ENCODE assay signal across 8 cellular contexts in genomic region chr1:29122662-29122986, GRCh38. TPM values are rescaled to one million over a fixed set of nuclear protein-coding genes. Genes with fewer than 3 reads are reported as not detected.
DNase-seq lines count a peak whose midpoint lies in the region; ATAC-seq, FAIRE-seq and TF ChIP-seq lines count a peak whose summit lies in the region.

No MANE protein-coding gene starts in this region.

- H3K9me3 Mint-ChIP-seq in astrocyte (ENCODE audit: unreplicated experiment): no peaks in the 10 kb centered on the region
- H3K9me3 Mint-ChIP-seq in stimulated activated effector memory CD8-positive, alpha-beta T cell treated with anti-CD3 and anti-CD28 coated beads, Interleukin-12 subunit alpha, Interleukin-12 subunit beta, amount 100 ng/mL, for 72 hours: no peaks in the 10 kb centered on the region
- no peaks in the 10 kb centered on the region for H3K9me3 Mint-ChIP-seq in activated CD8-positive, alpha-beta memory T cell treated with anti-CD3 and anti-CD28 coated beads, Interleukin-2, amount 10 ng/mL, durations not matched to agents 7 days and 5 days (ENCODE audit: low read depth)

- H3K4me2 ChIP-seq in astrocyte (ENCODE audit: low read length): peak overlapping the region; percentile 98

- DNase-seq in astrocyte (ENCODE audit: low read depth) (peak; percentile 62), GDM1 (lab: John Stamatoyannopoulos, UW) (no peak)
- DNase-seq in stimulated activated effector memory CD8-positive, alpha-beta T cell treated with anti-CD3 and anti-CD28 coated beads, Interleukin-12 subunit alpha, Interleukin-12 subunit beta, amount 100 ng/mL, for 72 hours (ENCODE audit: low spot score in 2 of 2): peak in 1 of 2 donors; percentile 57
- no peak for DNase-seq in activated CD8-positive, alpha-beta memory T cell treated with anti-CD3 and anti-CD28 coated beads, Interleukin-2, amount 10 ng/mL, durations not matched to agents 7 days and 5 days
- no peak for DNase-seq in activated effector memory CD4-positive, alpha-beta T cell treated with Interleukin-2 at 50 U/mL for 16 hours

- H3K9me3 ChIP-seq in HEK293 (ENCODE audit: control insufficient read depth, insufficient read depth, low read depth, low read length): no peaks in the 10 kb centered on the region
- no peaks in the 10 kb centered on the region for H3K9me3 ChIP-seq in astrocyte (ENCODE audit: insufficient read depth, low read depth, low read length)
- H3K9me3 ChIP-seq in iPS-15b (ENCODE audit: control insufficient read depth, insufficient read depth, low read length): no peaks in the 10 kb centered on the region

- H3K27me3 Mint-ChIP-seq in astrocyte (ENCODE audit: low read depth, unreplicated experiment): peaks cover 4% of the 10 kb centered on the region
- peaks cover 33% of the 10 kb centered on the region for H3K27me3 Mint-ChIP-seq in activated CD8-positive, alpha-beta memory T cell treated with anti-CD3 and anti-CD28 coated beads, Interleukin-2, amount 10 ng/mL, durations not matched to agents 7 days and 5 days

- peaks cover 0 to 10% of the 10 kb centered on the region in 2 experiments; a peak in 2 of 3 replicates for H3K36me3 ChIP-seq in HEK293 (ENCODE audit: control insufficient read depth in 2 of 2, insufficient read depth in 1 of 2, low read length in 2 of 2)
- H3K36me3 ChIP-seq in astrocyte (ENCODE audit: insufficient read depth, low read length): no peaks in the 10 kb centered on the region
- peaks cover 4% of the 10 kb centered on the region for H3K36me3 ChIP-seq in iPS-15b (ENCODE audit: control insufficient read depth, insufficient read depth, low read length)

- FAIRE-seq in astrocyte (lab: Jason Lieb, UNC): no peak

- H3K27me3 ChIP-seq in astrocyte (ENCODE audit: insufficient read depth, low read length) (no peaks in the 10 kb centered on the region), iPS-15b (ENCODE audit: control insufficient read depth, insufficient read depth, low read length) (peaks cover 20% of the 10 kb centered on the region)

- H3K36me3 Mint-ChIP-seq in astrocyte (ENCODE audit: low read depth, unreplicated experiment): peaks cover 3% of the 10 kb centered on the region
- H3K36me3 Mint-ChIP-seq in stimulated activated effector memory CD8-positive, alpha-beta T cell treated with anti-CD3 and anti-CD28 coated beads, Interleukin-12 subunit alpha, Interleukin-12 subunit beta, amount 100 ng/mL, for 72 hours: peaks cover 22% of the 10 kb centered on the region
- H3K36me3 Mint-ChIP-seq in activated CD8-positive, alpha-beta memory T cell treated with anti-CD3 and anti-CD28 coated beads, Interleukin-2, amount 10 ng/mL, durations not matched to agents 7 days and 5 days: no peaks in the 10 kb centered on the region

- POLR2A ChIA-PET in HEK293 (lab: Yijun Ruan, JAX): interaction anchor here (0.6 to 2.1 kb wide), 6 partner anchors 9 to 94 kb away, joined by 3 to 12 read pairs (median 4); partner anchors contain the start of gene SRSF4

- H3K4me1 Mint-ChIP-seq in astrocyte (ENCODE audit: low read depth, unreplicated experiment): no peaks in the 10 kb centered on the region
- H3K4me1 Mint-ChIP-seq in stimulated activated effector memory CD8-positive, alpha-beta T cell treated with anti-CD3 and anti-CD28 coated beads, Interleukin-12 subunit alpha, Interleukin-12 subunit beta, amount 100 ng/mL, for 72 hours: peaks cover 10% of the 10 kb centered on the region
- peaks cover 4% of the 10 kb centered on the region for H3K4me1 Mint-ChIP-seq in activated CD8-positive, alpha-beta memory T cell treated with anti-CD3 and anti-CD28 coated beads, Interleukin-2, amount 10 ng/mL, durations not matched to agents 7 days and 5 days

- H3K4me3 ChIP-seq in HEK293 (ENCODE audit: low read depth, low read length): peak overlapping the region; percentile 61
- peak overlapping the region; percentile 57 for H3K4me3 ChIP-seq in astrocyte (ENCODE audit: insufficient read depth, low read depth, low read length)
- H3K4me3 ChIP-seq in iPS-15b (ENCODE audit: low read depth, low read length): peak overlapping the region; percentile 75

- H3K27ac ChIP-seq in HEK293 (ENCODE audit: extremely low read depth, low read depth, low read length) (peak overlapping the region; percentile 51), astrocyte (ENCODE audit: low read depth, low read length) (peak overlapping the region; percentile 66)

- peaks cover 14% of the 10 kb centered on the region for H4K20me1 ChIP-seq in astrocyte (ENCODE audit: insufficient read depth, low read length)

- H3K27ac Mint-ChIP-seq in astrocyte (ENCODE audit: unreplicated experiment): no peak overlapping the region
- H3K27ac Mint-ChIP-seq in stimulated activated effector memory CD8-positive, alpha-beta T cell treated with anti-CD3 and anti-CD28 coated beads, Interleukin-12 subunit alpha, Interleukin-12 subunit beta, amount 100 ng/mL, for 72 hours: no peak overlapping the region
- H3K27ac Mint-ChIP-seq in activated CD8-positive, alpha-beta memory T cell treated with anti-CD3 and anti-CD28 coated beads, Interleukin-2, amount 10 ng/mL, durations not matched to agents 7 days and 5 days: no peak overlapping the region

- H3K4me1 ChIP-seq in HEK293 (ENCODE audit: control insufficient read depth, insufficient read depth, low read length): no peaks in the 10 kb centered on the region
- peaks cover 22% of the 10 kb centered on the region for H3K4me1 ChIP-seq in astrocyte (ENCODE audit: insufficient read depth, low read length)
- H3K4me1 ChIP-seq in iPS-15b (ENCODE audit: control insufficient read depth, insufficient read depth, low read length): no peaks in the 10 kb centered on the region

- CTCF ChIA-PET in HEK293 (lab: Yijun Ruan, JAX): interaction anchor here (0.7 to 1.4 kb wide), 3 partner anchors 18 to 80 kb away, joined by 3 to 6 read pairs (median 3); partner anchors contain the start of gene SRSF4
- CTCF ChIA-PET in activated CD8-positive, alpha-beta memory T cell treated with anti-CD3 and anti-CD28 coated beads, Interleukin-2, amount 10 ng/mL, durations not matched to agents 7 days and 5 days (lab: Charles Lee): interaction anchor here (1.4 to 3.9 kb wide), 6 partner anchors 9 to 246 kb away, joined by 3 to 23 read pairs (median 6); partner anchors contain the start of gene EPB41

- peak overlapping the region; percentile 73 for H3K4me3 Mint-ChIP-seq in astrocyte (ENCODE audit: unreplicated experiment)
- H3K4me3 Mint-ChIP-seq in stimulated activated effector memory CD8-positive, alpha-beta T cell treated with anti-CD3 and anti-CD28 coated beads, Interleukin-12 subunit alpha, Interleukin-12 subunit beta, amount 100 ng/mL, for 72 hours: peak overlapping the region; percentile 75
- no peak overlapping the region for H3K4me3 Mint-ChIP-seq in activated CD8-positive, alpha-beta memory T cell treated with anti-CD3 and anti-CD28 coated beads, Interleukin-2, amount 10 ng/mL, durations not matched to agents 7 days and 5 days

- H3K79me2 ChIP-seq in astrocyte (ENCODE audit: insufficient read depth, low read length): no peaks in the 10 kb centered on the region

- H3K9ac ChIP-seq in astrocyte (ENCODE audit: low read length) (peak overlapping the region; percentile 93), iPS-15b (ENCODE audit: low read depth, low read length) (no peak overlapping the region)

- no peak for ATAC-seq in stimulated activated effector memory CD8-positive, alpha-beta T cell treated with anti-CD3 and anti-CD28 coated beads, Interleukin-12 subunit alpha, Interleukin-12 subunit beta, amount 100 ng/mL, for 72 hours
- no peak for ATAC-seq in activated CD8-positive, alpha-beta memory T cell treated with anti-CD3 and anti-CD28 coated beads, Interleukin-2, amount 10 ng/mL, durations not matched to agents 7 days and 5 days
- ATAC-seq in HG02852 (IDR thresholded peaks at IDR 0.05; ENCODE audit: unreplicated experiment): no peak

- TF ChIP-seq CTCF in HEK293 (tag by site-specific recombination; IDR thresholded peaks at IDR 0.05): no peak
- TF ChIP-seq CTCF in astrocyte (IDR thresholded peaks at IDR 0.05; ENCODE audit: insufficient read depth, low read depth, low read length): no peak

- H2AFZ ChIP-seq in astrocyte (ENCODE audit: low read depth, low read length): peak overlapping the region; percentile 84

TF ChIP-seq in HEK293, 187 proteins besides CTCF, POLR2A, EP300 and RAD21 (continues in another document):
- no peak for TF ChIP-seq ZNF48 (tag by site-specific recombination; IDR thresholded peaks at IDR 0.05)
- no peak for TF ChIP-seq ZNF776 (tag by site-specific recombination; IDR thresholded peaks at IDR 0.05; ENCODE audit: borderline replicate concordance)
- TF ChIP-seq ZNF266 (tag by site-specific recombination; IDR thresholded peaks at IDR 0.05; ENCODE audit: low read depth): no peak
- TF ChIP-seq HOXA7 (CRISPR knock-in tag; IDR thresholded peaks at IDR 0.05; ENCODE audit: borderline replicate concordance): no peak
- no peak for TF ChIP-seq ZNF292 (tag by site-specific recombination; IDR thresholded peaks at IDR 0.05; ENCODE audit: borderline replicate concordance, low read depth)
- no peak for TF ChIP-seq ZFP41 (tag by site-specific recombination; IDR thresholded peaks at IDR 0.05; ENCODE audit: borderline replicate concordance)
- TF ChIP-seq, protein P1, sequence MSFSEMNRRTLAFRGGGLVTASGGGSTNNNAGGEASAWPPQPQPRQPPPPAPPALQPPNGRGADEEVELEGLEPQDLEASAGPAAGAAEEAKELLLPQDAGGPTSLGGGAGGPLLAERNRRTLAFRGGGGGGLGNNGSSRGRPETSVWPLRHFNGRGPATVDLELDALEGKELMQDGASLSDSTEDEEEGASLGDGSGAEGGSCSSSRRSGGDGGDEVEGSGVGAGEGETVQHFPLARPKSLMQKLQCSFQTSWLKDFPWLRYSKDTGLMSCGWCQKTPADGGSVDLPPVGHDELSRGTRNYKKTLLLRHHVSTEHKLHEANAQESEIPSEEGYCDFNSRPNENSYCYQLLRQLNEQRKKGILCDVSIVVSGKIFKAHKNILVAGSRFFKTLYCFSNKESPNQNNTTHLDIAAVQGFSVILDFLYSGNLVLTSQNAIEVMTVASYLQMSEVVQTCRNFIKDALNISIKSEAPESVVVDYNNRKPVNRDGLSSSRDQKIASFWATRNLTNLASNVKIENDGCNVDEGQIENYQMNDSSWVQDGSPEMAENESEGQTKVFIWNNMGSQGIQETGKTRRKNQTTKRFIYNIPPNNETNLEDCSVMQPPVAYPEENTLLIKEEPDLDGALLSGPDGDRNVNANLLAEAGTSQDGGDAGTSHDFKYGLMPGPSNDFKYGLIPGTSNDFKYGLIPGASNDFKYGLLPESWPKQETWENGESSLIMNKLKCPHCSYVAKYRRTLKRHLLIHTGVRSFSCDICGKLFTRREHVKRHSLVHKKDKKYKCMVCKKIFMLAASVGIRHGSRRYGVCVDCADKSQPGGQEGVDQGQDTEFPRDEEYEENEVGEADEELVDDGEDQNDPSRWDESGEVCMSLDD (tag by site-specific recombination; IDR thresholded peaks at IDR 0.05): no peak
- no peak for TF ChIP-seq ZNF426 (tag by site-specific recombination; IDR thresholded peaks at IDR 0.05)

RNA-seq across cellular contexts. Expression of gene TMEM200B, which starts 1.1 kb away (rescaled TPM):
- 3.6 and 4.7 TPM in 2 replicates for total RNA-seq in astrocyte
- under 1 TPM in 1 of 2 experiments, not detected in 1; 0.09 TPM for total RNA-seq in activated CD8-positive, alpha-beta memory T cell treated with anti-CD3 and anti-CD28 coated beads, Interleukin-2, amount 10 ng/mL, durations not matched to agents 7 days and 5 days

RNA-seq across cellular contexts. Expression of gene SRSF4, which starts 59.1 kb away (rescaled TPM):
- 48.2 and 52.6 TPM in 2 replicates for total RNA-seq in astrocyte
- 100 to 1,000 TPM; 145 to 147 TPM for total RNA-seq in activated CD8-positive, alpha-beta memory T cell treated with anti-CD3 and anti-CD28 coated beads, Interleukin-2, amount 10 ng/mL, durations not matched to agents 7 days and 5 days
